In genomic region chr4:74996996-74997395, GRCh38 we compare ENCODE assay signal across 14 cellular contexts.
DNase-seq lines count a peak whose midpoint lies in the region; ATAC-seq and TF ChIP-seq lines count a peak whose summit lies in the region.
"Had no signal": no experiment of that assay in that cellular context is flagged by ENCODE, and none has a peak within 500 bp of the region (broad histone marks: within the 10 kb centered on the region; RNA-seq: fewer than 3 reads in every experiment).

No MANE protein-coding gene starts in this region.

- CTCF ChIA-PET in RWPE1 (lab: Yijun Ruan, JAX), result interaction anchor here (0.6 to 0.9 kb wide), 2 partner anchors 30 to 471 kb away, joined by 3 to 4 read pairs; no protein-coding TSS in a partner anchor

- no peak overlapping the region for H4K91ac ChIP-seq in neuronal stem cell (ENCODE audit: low read depth, low read length, poor library complexity)

- no peak overlapping the region for H3K14ac ChIP-seq in neuronal stem cell (ENCODE audit: low read length)

- no peak for TF ChIP-seq EP300 in Ishikawa (IDR thresholded peaks at IDR 0.05; ENCODE audit: borderline replicate concordance)

- H3K18ac ChIP-seq in mesendoderm (ENCODE audit: low read length) (no peak overlapping the region), neuronal stem cell (ENCODE audit: low read length) (no peak overlapping the region)

- H3K79me1 ChIP-seq in mesendoderm (ENCODE audit: low read length) (no peaks in the 10 kb centered on the region), neuronal stem cell (ENCODE audit: low read depth, low read length) (no peaks in the 10 kb centered on the region)

- H3K4ac ChIP-seq in mesendoderm (ENCODE audit: low read depth, low read length) (no peak overlapping the region), neuronal stem cell (ENCODE audit: low read length) (no peak overlapping the region)

- H3K27ac ChIP-seq in RWPE1, result no peak overlapping the region
- H3K27ac ChIP-seq in mesendoderm (ENCODE audit: low read depth, low read length), result no peak overlapping the region
- H3K27ac ChIP-seq in neuronal stem cell (replicated peaks; ENCODE audit: low read length), result no peak overlapping the region

- no peak overlapping the region for H3K56ac ChIP-seq in mesendoderm (ENCODE audit: low read length)

- H2AFZ ChIP-seq in neuronal stem cell (ENCODE audit: low read length), result no peak overlapping the region

- H3K36me3 ChIP-seq in mesendoderm (ENCODE audit: control insufficient read depth, insufficient read depth, low read length), result no peaks in the 10 kb centered on the region
- no peaks in the 10 kb centered on the region for H3K36me3 ChIP-seq in neuronal stem cell (replicated peaks in 1 of 2; ENCODE audit: control insufficient read depth in 2 of 2, insufficient read depth in 2 of 2, low read length in 2 of 2)

- H2BK5ac ChIP-seq in mesendoderm (ENCODE audit: low read length), result no peak overlapping the region
- H2BK5ac ChIP-seq in neuronal stem cell (ENCODE audit: low read length), result no peak overlapping the region

- no peak for TF ChIP-seq RAD21 in Ishikawa (IDR thresholded peaks at IDR 0.05; ENCODE audit: low read depth)

- H4K5ac ChIP-seq in mesendoderm (ENCODE audit: low read length), result no peak overlapping the region

- no peak overlapping the region for H2BK120ac ChIP-seq in mesendoderm (ENCODE audit: low read depth, low read length)
- H2BK120ac ChIP-seq in neuronal stem cell (ENCODE audit: low read depth, low read length), result no peak overlapping the region

- H2BK12ac ChIP-seq in neuronal stem cell (ENCODE audit: low read length), result no peak overlapping the region

- H3K9ac ChIP-seq in mesendoderm (ENCODE audit: low read length) (no peak overlapping the region), neuronal stem cell (ENCODE audit: low read depth, low read length, poor library complexity) (no peak overlapping the region)

- no peak overlapping the region for H3K23ac ChIP-seq in mesendoderm (ENCODE audit: low read length)
- H3K23ac ChIP-seq in neuronal stem cell (ENCODE audit: low read depth, low read length, poor library complexity), result no peak overlapping the region

- H4K8ac ChIP-seq in mesendoderm (ENCODE audit: low read depth, low read length) (no peak overlapping the region), neuronal stem cell (ENCODE audit: low read depth, low read length) (no peak overlapping the region)

- H3K4me2 ChIP-seq in mesendoderm (ENCODE audit: low read length) (no peak overlapping the region), neuronal stem cell (ENCODE audit: insufficient read depth, low read length, poor library complexity, severe bottlenecking) (no peak overlapping the region)

- H3K4me3 ChIP-seq in mesendoderm (ENCODE audit: low read length) (no peak overlapping the region), neuronal stem cell (ENCODE audit: low read length in 2 of 2) (no peak overlapping the region)

- H3K4me1 ChIP-seq in mesendoderm (ENCODE audit: control insufficient read depth, low read depth, low read length), result no peaks in the 10 kb centered on the region
- H3K4me1 ChIP-seq in neuronal stem cell (ENCODE audit: control insufficient read depth in 2 of 2, insufficient read depth in 1 of 2, low read depth in 1 of 2, low read length in 2 of 2), result peaks cover 0 to 5% of the 10 kb centered on the region in 2 donors

- ATAC-seq in esophagus mucosa, result peak; percentile 52
- no peak for ATAC-seq in GM21526 (IDR thresholded peaks at IDR 0.05; ENCODE audit: low FRiP score, unreplicated experiment)
- no peak for ATAC-seq in GM18909 (IDR thresholded peaks at IDR 0.05; ENCODE audit: poor library complexity, unreplicated experiment)
- ATAC-seq: HepG2 had no signal

- H3K27me3 ChIP-seq in mesendoderm (ENCODE audit: insufficient read depth, low read length, poor library complexity) (no peaks in the 10 kb centered on the region), neuronal stem cell (ENCODE audit: control insufficient read depth in 3 of 3, insufficient read depth in 3 of 3, low read depth in 1 of 3, low read length in 3 of 3) (no peaks in the 10 kb centered on the region)

- peaks cover 0 to 2% of the 10 kb centered on the region in 2 donors for H3K9me3 ChIP-seq in neuronal stem cell (replicated peaks in 1 of 2; ENCODE audit: control insufficient read depth in 2 of 2, insufficient read depth in 1 of 2, low read depth in 1 of 2, low read length in 2 of 2)

- POLR2A ChIA-PET in RWPE1 (lab: Yijun Ruan, JAX; ENCODE audit: low non-redundant PET), result no interaction called here

- no peaks in the 10 kb centered on the region for H3K79me2 ChIP-seq in mesendoderm (ENCODE audit: control insufficient read depth, insufficient read depth, low read length)

- DNase-seq in RWPE1 (ENCODE audit: low spot score) (peak; percentile 39), mesendoderm (peak; percentile 40), neuronal stem cell (ENCODE audit: low spot score) (no peak)
- DNase-seq: ACHN; CD4-positive, alpha-beta T cell; DMS79 treated with DMSO at 0.1 percent for 48 hours; NCI-H2029; NK-92 treated with Interleukin-12 subunit alpha and Interleukin-12 subunit beta, amount 100 ng/mL, for 24 hours; OCI-M1 had no signal

- H2BK15ac ChIP-seq in mesendoderm (replicated peaks; ENCODE audit: low read depth) (no peak overlapping the region), neuronal stem cell (ENCODE audit: low read length) (no peak overlapping the region)

- no peak for TF ChIP-seq CTCF in RWPE1 (conservative IDR thresholded peaks at IDR 0.05; ENCODE audit: low read depth)

- H2AK5ac ChIP-seq in mesendoderm (ENCODE audit: low read length) (no peak overlapping the region), neuronal stem cell (ENCODE audit: low read depth, low read length) (no peak overlapping the region)

- WGBS in mesendoderm (ENCODE audit: extremely low coverage, insufficient coverage, low lambda C conversion rate), result no CpG with 5 or more reads among the region's 1 CpG
- no CpG with 5 or more reads among the region's 1 CpG for WGBS in neuronal stem cell (ENCODE audit: extremely low coverage in 2 of 2, insufficient read length in 2 of 2, insufficient replicate concordance in 1 of 2), 2 donors

TF ChIP-seq in Ishikawa, 13 proteins besides CTCF, POLR2A, EP300 and RAD21:
- TF ChIP-seq EGR1 (IDR thresholded peaks at IDR 0.05), result no peak
- no peak for TF ChIP-seq REST (IDR thresholded peaks at IDR 0.05; ENCODE audit: low read depth)
- TF ChIP-seq NFIC (IDR thresholded peaks at IDR 0.05), result no peak; the same call in 1 of the 2 replicates
- TF ChIP-seq TEAD4 (IDR thresholded peaks at IDR 0.05), result peak; percentile 62
- no peak for TF ChIP-seq CEBPB (IDR thresholded peaks at IDR 0.05)
- TF ChIP-seq YY1 (IDR thresholded peaks at IDR 0.05; ENCODE audit: low read depth), result no peak
